8 cellular contexts compared by ENCODE assay signal in the genomic region with DNA sequence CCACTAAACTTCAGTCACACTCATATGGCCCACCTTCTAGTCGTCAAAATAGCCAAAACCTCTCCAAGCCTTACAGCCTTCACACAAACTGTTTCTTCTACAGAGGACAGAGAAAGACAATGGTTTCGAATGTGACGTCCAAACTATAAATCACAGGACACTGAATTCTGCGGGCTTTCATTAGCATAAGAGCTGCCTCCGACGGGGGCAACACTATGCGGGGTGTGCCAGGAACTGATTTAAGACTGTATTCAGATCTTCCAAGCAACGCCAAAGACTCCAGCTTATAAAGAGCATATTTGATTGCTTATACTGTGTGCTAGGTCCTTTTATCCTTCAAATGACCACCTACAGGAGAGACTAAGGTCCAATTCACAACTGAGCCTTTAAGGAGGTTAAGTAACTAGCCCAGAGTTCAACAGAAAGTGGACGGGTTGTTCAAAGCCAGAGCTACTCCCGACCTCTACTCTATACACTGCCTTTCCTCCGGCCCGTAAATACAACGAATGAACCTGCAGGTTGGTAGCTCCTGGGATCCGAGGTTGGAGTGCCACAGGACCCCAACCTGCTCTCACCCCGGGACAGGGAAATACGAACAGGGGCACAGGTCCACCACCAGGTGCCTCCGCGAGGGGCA. TPM values are rescaled to one million over a fixed set of nuclear protein-coding genes. Genes with fewer than 3 reads are reported as not detected.
A peak's percentile ranks its signal among the peaks of the same experiment; 100 is the strongest.
DNase-seq lines count a peak whose midpoint lies in the region; ATAC-seq and TF ChIP-seq lines count a peak whose summit lies in the region.

No MANE protein-coding gene starts in this region.

- peaks cover 11% of the 10 kb centered on the region for H3K4me1 ChIP-seq in hepatocyte (ENCODE audit: insufficient read depth)
- H3K4me1 ChIP-seq in skeletal muscle tissue (ENCODE audit: control insufficient read depth in 3 of 3, insufficient read depth in 3 of 3, low read length in 3 of 3), result peaks cover 16 to 23% (median 18%) of the 10 kb centered on the region in 3 donors

- peak overlapping the region; percentile 96 for H3K27ac ChIP-seq in hepatocyte
- H3K27ac ChIP-seq in skeletal muscle tissue (ENCODE audit: low read depth, low read length), result peak overlapping the region; percentile 88

- no peak for TF ChIP-seq CTCF in WI38 (IDR thresholded peaks at IDR 0.05; ENCODE audit: low read depth, low read length)
- no peak for TF ChIP-seq CTCF in hepatocyte (IDR thresholded peaks at IDR 0.05; ENCODE audit: poor library complexity)

- H3K27me3 ChIP-seq in hepatocyte, result no peaks in the 10 kb centered on the region
- no peaks in the 10 kb centered on the region for H3K27me3 ChIP-seq in skeletal muscle tissue (ENCODE audit: control insufficient read depth in 3 of 3, insufficient read depth in 3 of 3, low read length in 3 of 3)

- ATAC-seq in GM21717 (IDR thresholded peaks at IDR 0.05; ENCODE audit: unreplicated experiment), result no peak

- no peaks in the 10 kb centered on the region for H4K20me1 ChIP-seq in hepatocyte (ENCODE audit: insufficient read depth, poor library complexity, severe bottlenecking)

- peak overlapping the region; percentile 66 for H3K4me3 ChIP-seq in WI38 (ENCODE audit: low read depth, low read length)
- peak overlapping the region; percentile 52 for H3K4me3 ChIP-seq in hepatocyte
- H3K4me3 ChIP-seq in skeletal muscle tissue (ENCODE audit: low read length in 3 of 3), result peak overlapping the region; percentile 89 to 96 (median 96)

- H3K9ac ChIP-seq in skeletal muscle tissue (ENCODE audit: low read depth in 1 of 3, low read length in 3 of 3), result peak overlapping the region; percentile 70 to 93 (median 84)

- H3K9me3 ChIP-seq in hepatocyte (ENCODE audit: low read depth), result no peaks in the 10 kb centered on the region
- H3K9me3 ChIP-seq in skeletal muscle tissue (ENCODE audit: control insufficient read depth in 3 of 3, low read length in 3 of 3), result no peaks in the 10 kb centered on the region

- H3K9me2 ChIP-seq in hepatocyte (replicated peaks; ENCODE audit: insufficient read depth), result no peaks in the 10 kb centered on the region

- WGBS in hepatocyte (ENCODE audit: low lambda C conversion rate, missing lambda C conversion rate), result 5% methylated on average over 18 of the region's 18 CpGs

- H3K4me2 ChIP-seq in hepatocyte, result peak overlapping the region; percentile 90

- DNase-seq in NCI-H1417 (lab: John Stamatoyannopoulos, UW) (peak; percentile 46 to 90 (median 74)), NCI-H1417 treated with DMSO at 0.1 percent for 48 hours (lab: John Stamatoyannopoulos, UW) (no peak), HPDE6-E6E7 (ENCODE audit: extremely low spot score) (peak; percentile 83), hepatocyte (ENCODE audit: low spot score) (no peak), AML-193 (lab: John Stamatoyannopoulos, UW) (no peak)

- H3K79me2 ChIP-seq in hepatocyte, result peaks cover 65% of the 10 kb centered on the region

- H2AFZ ChIP-seq in hepatocyte, result peak overlapping the region; percentile 90

- H3K36me3 ChIP-seq in hepatocyte (replicated peaks; ENCODE audit: insufficient read depth, low read depth) (no peaks in the 10 kb centered on the region), skeletal muscle tissue (ENCODE audit: control insufficient read depth in 3 of 3, insufficient read depth in 3 of 3, low read length in 3 of 3) (no peaks in the 10 kb centered on the region)

RNA-seq across cellular contexts. Expression of a gene that starts 0.6 kb away (rescaled TPM):
- total RNA-seq in hepatocyte (9.7 and 11.8 TPM in 2 replicates), skeletal muscle tissue (8.4 TPM)
- polyA plus RNA-seq in hepatocyte, result 5.3 and 5.8 TPM in 2 replicates

RNA-seq across cellular contexts. Expression of a gene that starts 0.7 kb away (rescaled TPM):
- total RNA-seq in hepatocyte (10.8 and 19.1 TPM in 2 replicates), skeletal muscle tissue (4.7 TPM)
- polyA plus RNA-seq in hepatocyte, result 12.5 and 14.1 TPM in 2 replicates

Comparison
In these comparisons a context has a peak if more than half of its experiments do, and no peak if none do; other contexts are left out.
1. DNase-seq: peak in NCI-H1417 (3 of 3) and HPDE6-E6E7 (single experiment); none in NCI-H1417 treated with DMSO at 0.1 percent for 48 hours (single experiment), hepatocyte (single experiment) and AML-193 (0 of 2).
2. Peak in every context shown above with its lines, with median percentiles within 50 percentile points of each other: H3K4me3 ChIP-seq.